In genomic region chr7:17646181-17646956, GRCh38 we compare ENCODE assay signal across 9 cellular contexts.
DNase-seq lines count a peak whose midpoint lies in the region; ATAC-seq, FAIRE-seq and TF ChIP-seq lines count a peak whose summit lies in the region.
"Had no signal": no experiment of that assay in that cellular context is flagged by ENCODE, and none has a peak within 500 bp of the region (broad histone marks: within the 10 kb centered on the region; RNA-seq: fewer than 3 reads in every experiment).

No MANE protein-coding gene starts in this region.

- no peaks in the 10 kb centered on the region for H3K9me1 ChIP-seq in IMR-90 (ENCODE audit: insufficient read depth, low read length)

- H4K20me1 ChIP-seq in IMR-90 (ENCODE audit: insufficient read depth, low read length): no peaks in the 10 kb centered on the region

- peak overlapping the region; percentile 47; the same call in 2 of the 3 replicates for H2BK15ac ChIP-seq in IMR-90 (ENCODE audit: low read depth, low read length)

- H2AFZ ChIP-seq in IMR-90 (replicated peaks; ENCODE audit: low read length, poor library complexity): no peak overlapping the region

- H3K27ac ChIP-seq in IMR-90 (ENCODE audit: insufficient read depth, low read length) (no peak overlapping the region), body of pancreas (no peak overlapping the region), small intestine (ENCODE audit: low read depth in 1 of 2, low read length in 1 of 2) (no peak overlapping the region), spleen (no peak overlapping the region)

- H2BK120ac ChIP-seq in IMR-90 (ENCODE audit: low read depth, low read length): peak overlapping the region; percentile 52; the same call in 1 of the 2 replicates

- no peak for TF ChIP-seq POLR2A in IMR-90 (IDR thresholded peaks at IDR 0.05; ENCODE audit: low read depth, low read length)
- TF ChIP-seq POLR2A in body of pancreas (IDR thresholded peaks at IDR 0.05): no peak
- no peak for TF ChIP-seq POLR2A in spleen (IDR thresholded peaks at IDR 0.05)

- no peaks in the 10 kb centered on the region for H3K4me1 Mint-ChIP-seq in glutamatergic neuron (ENCODE audit: low read depth, unreplicated experiment)
- H3K4me1 Mint-ChIP-seq: activated naive CD4-positive, alpha-beta T cell treated with anti-CD3 and anti-CD28 coated beads, Interleukin-2, amount 50 U/mL, for 24 hours had no signal

- H3K27me3 ChIP-seq in IMR-90 (ENCODE audit: control insufficient read depth, insufficient read depth, low read length) (no peaks in the 10 kb centered on the region), body of pancreas (no peaks in the 10 kb centered on the region), small intestine (ENCODE audit: control insufficient read depth in 2 of 2, insufficient read depth in 2 of 2, low read length in 2 of 2) (no peaks in the 10 kb centered on the region), spleen (replicated peaks in 1 of 7) (no peaks in the 10 kb centered on the region)

- CTCF ChIA-PET in IMR-90 (lab: Yijun Ruan, JAX): interaction anchor here (0.7 to 1.3 kb wide), 3 partner anchors 271 to 728 kb away, joined by 3 to 4 read pairs (median 4); no protein-coding TSS in a partner anchor

- ATAC-seq in IMR-90 (ENCODE audit: low read depth) (peak; percentile 79), body of pancreas (no peak), left lobe of liver (peak; percentile 89), HG02885 (IDR thresholded peaks at IDR 0.05; ENCODE audit: poor library complexity, unreplicated experiment) (no peak)

- TF ChIP-seq CTCF in IMR-90 (conservative IDR thresholded peaks at IDR 0.05; ENCODE audit: low read depth, low read length) (peak; percentile 71), body of pancreas (IDR thresholded peaks at IDR 0.05) (peak in 6 of 7 experiments; percentile 11 to 43 (median 26)), glutamatergic neuron (IDR thresholded peaks at IDR 0.05; ENCODE audit: partially characterized antibody, unreplicated experiment) (no peak), spleen (IDR thresholded peaks at IDR 0.05 in 8 of 11, conservative IDR thresholded peaks at IDR 0.05 in 3 of 11) (no peak)

- dilution Hi-C loops in IMR-90 (cut with HindIII; ENCODE audit: low sequenced_read_pairs, unreplicated experiment): no loop called here

- in situ Hi-C loops in IMR-90 (cut with MboI; ENCODE audit: low sequenced_read_pairs): loop anchor here (10.0 kb wide), 2 partner anchors 342 to 662 kb away; no protein-coding TSS in a partner anchor

- BruUV-seq in IMR-90 (replicated peaks; lab: Mats Ljungman, UMichigan): no TSS peak

- H3K4me1 ChIP-seq in IMR-90 (ENCODE audit: control insufficient read depth, insufficient read depth, low read length): peaks cover 8% of the 10 kb centered on the region
- no peaks in the 10 kb centered on the region for H3K4me1 ChIP-seq in body of pancreas
- H3K4me1 ChIP-seq in small intestine (ENCODE audit: control insufficient read depth in 2 of 2, insufficient read depth in 1 of 2, low read depth in 1 of 2, low read length in 1 of 2): peaks cover 0 to 3% of the 10 kb centered on the region in 2 donors
- H3K4me1 ChIP-seq in spleen: no peaks in the 10 kb centered on the region

- H3K9me3 Mint-ChIP-seq in glutamatergic neuron (ENCODE audit: unreplicated experiment): peaks cover 3% of the 10 kb centered on the region
- H3K9me3 Mint-ChIP-seq: activated naive CD4-positive, alpha-beta T cell treated with anti-CD3 and anti-CD28 coated beads, Interleukin-2, amount 50 U/mL, for 24 hours had no signal

- intact Hi-C loops in IMR-90 (cut with micrococcal nuclease) (loop anchor here (1.0 to 5.0 kb wide), 5 partner anchors 114 to 720 kb away; partner anchors contain the start of gene AHR), body of pancreas (cut with DNase I) (no loop called here), spleen (cut with DNase I; ENCODE audit: low total_unique reads) (loop anchor here (10.0 kb wide), 1 partner anchor 662 kb away; no protein-coding TSS in a partner anchor)

- H3K4me2 ChIP-seq in IMR-90 (ENCODE audit: low read depth, low read length): no peak overlapping the region

- H3K36me3 Mint-ChIP-seq in glutamatergic neuron (ENCODE audit: unreplicated experiment): peaks cover 7% of the 10 kb centered on the region
- H3K36me3 Mint-ChIP-seq: activated naive CD4-positive, alpha-beta T cell treated with anti-CD3 and anti-CD28 coated beads, Interleukin-2, amount 50 U/mL, for 24 hours had no signal

- POLR2A ChIA-PET in IMR-90 (lab: Charles Lee; ENCODE audit: unreplicated experiment): no interaction called here

- no peak overlapping the region for H3K27ac Mint-ChIP-seq in glutamatergic neuron (ENCODE audit: unreplicated experiment)
- H3K27ac Mint-ChIP-seq: activated naive CD4-positive, alpha-beta T cell treated with anti-CD3 and anti-CD28 coated beads, Interleukin-2, amount 50 U/mL, for 24 hours had no signal

- H4K5ac ChIP-seq in IMR-90 (ENCODE audit: low read depth, low read length): no peak overlapping the region

- peak overlapping the region; percentile 18; the same call in 1 of the 2 replicates for H3K18ac ChIP-seq in IMR-90 (ENCODE audit: low read depth, low read length)

- FAIRE-seq in small intestine (lab: Jason Lieb, UNC): no peak

- H3K9ac ChIP-seq in IMR-90 (ENCODE audit: low read depth, low read length): no peak overlapping the region

- H3K23ac ChIP-seq in IMR-90 (ENCODE audit: low read depth, low read length): no peak overlapping the region

- no peak overlapping the region for H2BK5ac ChIP-seq in IMR-90 (ENCODE audit: low read depth, low read length, poor library complexity, severe bottlenecking)

- no CpG with 5 or more reads among the region's 5 CpGs for WGBS in IMR-90 (ENCODE audit: extremely low coverage in 2 of 2, insufficient read length in 1 of 2), 2 experiments
- WGBS in body of pancreas, 2 donors: 38 to 47% methylated on average over 5 of the region's 5 CpGs
- WGBS in small intestine, 3 donors: 60 to 72% (median 67%) methylated on average over 5 of the region's 5 CpGs
- WGBS in spleen, 5 donors: 72 to 83% (median 75%) methylated on average over 5 of the region's 5 CpGs

- H3K79me1 ChIP-seq in IMR-90 (ENCODE audit: low read depth in 1 of 2, low read length in 2 of 2): no peaks in the 10 kb centered on the region

- no peaks in the 10 kb centered on the region for H3K27me3 Mint-ChIP-seq in glutamatergic neuron (ENCODE audit: unreplicated experiment)

- peak overlapping the region; percentile 56; the same call in 1 of the 2 replicates for H2BK20ac ChIP-seq in IMR-90 (ENCODE audit: low read depth, low read length)

- H2AK5ac ChIP-seq in IMR-90 (ENCODE audit: low read depth, low read length): peak overlapping the region; percentile 15; the same call in 1 of the 2 replicates

- 0 out of 2 replicates have a peak overlapping the region, but pooled peaks have one; percentile 31 for H3K4ac ChIP-seq in IMR-90 (ENCODE audit: low read depth, low read length)

- H3K4me3 Mint-ChIP-seq in glutamatergic neuron (ENCODE audit: unreplicated experiment): no peak overlapping the region
- H3K4me3 Mint-ChIP-seq: activated naive CD4-positive, alpha-beta T cell treated with anti-CD3 and anti-CD28 coated beads, Interleukin-2, amount 50 U/mL, for 24 hours had no signal

- H4K91ac ChIP-seq in IMR-90 (ENCODE audit: insufficient read depth, low read depth, low read length): peak overlapping the region; percentile 12; the same call in 1 of the 2 replicates

- no peak overlapping the region for H3K14ac ChIP-seq in IMR-90 (replicated peaks; ENCODE audit: low read depth, low read length)

- H3K9me3 ChIP-seq in IMR-90 (ENCODE audit: control insufficient read depth, insufficient read depth, low read length) (no peaks in the 10 kb centered on the region), body of pancreas (no peaks in the 10 kb centered on the region), small intestine (ENCODE audit: control insufficient read depth, low read depth) (peaks cover 2% of the 10 kb centered on the region), spleen (peaks cover 0 to 15% (median 6%) of the 10 kb centered on the region in 8 donors)

- H3K4me3 ChIP-seq in IMR-90 (ENCODE audit: insufficient read depth, low read depth, low read length): no peak overlapping the region
- H3K4me3 ChIP-seq in body of pancreas: no peak overlapping the region
- H3K4me3 ChIP-seq in small intestine (ENCODE audit: low read depth in 1 of 2, low read length in 2 of 2): no peak overlapping the region
- no peak overlapping the region for H3K4me3 ChIP-seq in spleen

- H4K8ac ChIP-seq in IMR-90 (ENCODE audit: low read depth in 2 of 2, low read length in 2 of 2): no peak overlapping the region

- no peak overlapping the region for H3K56ac ChIP-seq in IMR-90 (ENCODE audit: extremely low read depth, insufficient read depth, low read length)

- H3K36me3 ChIP-seq in IMR-90 (ENCODE audit: control insufficient read depth, insufficient read depth, low read length): no peaks in the 10 kb centered on the region
- no peaks in the 10 kb centered on the region for H3K36me3 ChIP-seq in body of pancreas (replicated peaks in 1 of 2; ENCODE audit: insufficient read depth in 1 of 2, low read depth in 2 of 2)
- H3K36me3 ChIP-seq in small intestine (ENCODE audit: control insufficient read depth in 2 of 2, insufficient read depth in 2 of 2, low read length in 2 of 2): no peaks in the 10 kb centered on the region
- H3K36me3 ChIP-seq in spleen: no peaks in the 10 kb centered on the region

- H2AK9ac ChIP-seq in IMR-90 (replicated peaks; ENCODE audit: low read depth, low read length, poor library complexity): no peak overlapping the region

- TF ChIP-seq RAD21 in IMR-90 (IDR thresholded peaks at IDR 0.05; ENCODE audit: low read length): peak; percentile 78

- DNase-seq in AG20443 (ENCODE audit: low spot score) (peak; percentile 37), IMR-90 (peak; percentile 66), body of pancreas (no peak), left lobe of liver (ENCODE audit: low spot score) (no peak), small intestine (no peak), glutamatergic neuron (no peak), spleen (no peak)

TF ChIP-seq in IMR-90, 13 proteins besides CTCF, POLR2A, EP300 and RAD21:
- no peak for TF ChIP-seq ELK1 (IDR thresholded peaks at IDR 0.05; ENCODE audit: borderline replicate concordance, low read depth, low read length)
- peak; percentile 76 for TF ChIP-seq SMC3 (IDR thresholded peaks at IDR 0.05; ENCODE audit: low read depth, low read length)
- no peak for TF ChIP-seq RCOR1 (IDR thresholded peaks at IDR 0.05; ENCODE audit: insufficient replicate concordance, low read length)

Comparison
In these comparisons a context has a peak if more than half of its experiments do, and no peak if none do; other contexts are left out.
1. DNase-seq: peak in AG20443 (single experiment) and IMR-90 (single experiment); none in body of pancreas (0 of 4), left lobe of liver (single experiment), small intestine (single experiment), glutamatergic neuron (single experiment) and spleen (single experiment).
2. ATAC-seq: peak in IMR-90 (single experiment) and left lobe of liver (single experiment); none in body of pancreas (single experiment) and HG02885 (single experiment).
3. CTCF ChIP-seq: peak in IMR-90 (single experiment) and body of pancreas (6 of 7); none in glutamatergic neuron (single experiment) and spleen (0 of 11).